19 cellular contexts compared by ENCODE assay signal in the genomic region with DNA sequence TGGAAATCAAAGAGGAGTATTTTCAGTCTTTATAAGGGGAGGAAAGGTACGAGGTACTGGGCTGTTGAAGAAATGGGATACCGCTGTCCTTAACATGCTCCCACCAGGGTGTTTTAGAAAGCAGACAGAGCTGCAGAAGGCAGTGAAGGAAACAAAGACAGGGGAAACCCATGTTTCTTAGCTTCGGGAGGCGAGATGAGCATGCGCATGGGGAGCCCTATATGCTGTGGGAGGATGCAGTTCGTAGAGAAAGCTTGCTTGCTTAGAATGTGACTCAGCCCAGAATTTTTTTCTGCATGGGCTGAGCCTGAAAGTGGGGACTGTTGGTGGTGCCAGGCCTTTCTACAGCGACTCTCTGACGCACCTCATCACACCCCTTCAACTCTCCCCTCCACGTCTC. TPM values are rescaled to one million over a fixed set of nuclear protein-coding genes. Genes with fewer than 3 reads are reported as not detected.
DNase-seq lines count a peak whose midpoint lies in the region; ATAC-seq and TF ChIP-seq lines count a peak whose summit lies in the region.
"Had no signal": no experiment of that assay in that cellular context is flagged by ENCODE, and none has a peak within 500 bp of the region (broad histone marks: within the 10 kb centered on the region; RNA-seq: fewer than 3 reads in every experiment).

No MANE protein-coding gene starts in this region.

- TF ChIP-seq EP300 in stomach (IDR thresholded peaks at IDR 0.05) (no peak), esophagus muscularis mucosa (IDR thresholded peaks at IDR 0.05) (no peak)

- no peaks in the 10 kb centered on the region for H3K36me3 ChIP-seq in stomach
- H3K36me3 ChIP-seq in esophagus muscularis mucosa: no peaks in the 10 kb centered on the region
- no peaks in the 10 kb centered on the region for H3K36me3 ChIP-seq in gastrocnemius medialis
- H3K36me3 ChIP-seq: HAP-1, ovary, SJSA1 had no signal

- peak; percentile 37 for DNase-seq in epithelial cell of esophagus (ENCODE audit: low read depth)
- DNase-seq in middle frontal gyrus (ENCODE audit: extremely low spot score, low spot score): peak; percentile 51
- no peak for DNase-seq in stomach
- no peak for DNase-seq in esophagus muscularis mucosa (ENCODE audit: extremely low spot score)
- DNase-seq in GF-D8 (lab: John Stamatoyannopoulos, UW): no peak
- no peak for DNase-seq in gastrocnemius medialis
- DNase-seq in SIG-M5 (lab: John Stamatoyannopoulos, UW): no peak
- DNase-seq: activated naive CD8-positive, alpha-beta T cell treated with anti-CD3 and anti-CD28 coated beads for 36 hours; mucosa of descending colon; NCI-H1436 treated with DMSO at 0.1 percent for 48 hours; NCI-H2227 treated with DMSO at 0.1 percent for 48 hours; ovary; PC-9; stimulated activated CD4-positive, alpha-beta T cell treated with anti-CD3 and anti-CD28 coated beads, Interleukin-4, amount 100 ng/mL, for 1 hour; substantia nigra; T-helper 17 cell had no signal

- no peak for ATAC-seq in gastrocnemius medialis
- ATAC-seq: T-helper 17 cell had no signal

- intact Hi-C loops in stomach (cut with DNase I; ENCODE audit: low total_unique reads): no loop called here
- intact Hi-C loops in esophagus muscularis mucosa (cut with DNase I): no loop called here
- intact Hi-C loops in gastrocnemius medialis (cut with DNase I; ENCODE audit: low total_unique reads): no loop called here

- TF ChIP-seq POLR2A in stomach (IDR thresholded peaks at IDR 0.05) (no peak), esophagus muscularis mucosa (IDR thresholded peaks at IDR 0.05; ENCODE audit: low read depth) (no peak), gastrocnemius medialis (IDR thresholded peaks at IDR 0.05) (no peak)

- H3K4me1 ChIP-seq in stomach: peaks cover 0 to 28% (median 14%) of the 10 kb centered on the region in 4 donors
- peaks cover 0 to 6% (median 5%) of the 10 kb centered on the region in 4 donors for H3K4me1 ChIP-seq in esophagus muscularis mucosa
- no peaks in the 10 kb centered on the region for H3K4me1 ChIP-seq in gastrocnemius medialis
- H3K4me1 ChIP-seq: HAP-1, SJSA1 had no signal

- WGBS in stomach, 5 donors: 64 to 87% (median 74%) methylated on average over 9 of the region's 9 CpGs
- 84% methylated on average over 9 of the region's 9 CpGs for WGBS in esophagus muscularis mucosa

- TF ChIP-seq CTCF in VCaP (conservative IDR thresholded peaks at IDR 0.05): no peak
- no peak for TF ChIP-seq CTCF in epithelial cell of esophagus (IDR thresholded peaks at IDR 0.05; ENCODE audit: insufficient read depth, low read depth, low read length, missing control alignments)
- no peak for TF ChIP-seq CTCF in stomach (IDR thresholded peaks at IDR 0.05)
- no peak for TF ChIP-seq CTCF in esophagus muscularis mucosa (IDR thresholded peaks at IDR 0.05)
- no peak for TF ChIP-seq CTCF in gastrocnemius medialis (IDR thresholded peaks at IDR 0.05 in 4 of 5, conservative IDR thresholded peaks at IDR 0.05 in 1 of 5)

- no peak overlapping the region for H3K4me3 ChIP-seq in epithelial cell of esophagus (ENCODE audit: low read length)
- peak overlapping the region in 3 of 4 donors; percentile 3 to 41 (median 9) for H3K4me3 ChIP-seq in stomach
- no peak overlapping the region for H3K4me3 ChIP-seq in esophagus muscularis mucosa
- H3K4me3 ChIP-seq in gastrocnemius medialis: no peak overlapping the region
- H3K4me3 ChIP-seq: HAP-1, mucosa of descending colon, ovary, PC-9, SJSA1 had no signal

- H3K9me3 ChIP-seq in stomach: no peaks in the 10 kb centered on the region
- H3K9me3 ChIP-seq in esophagus muscularis mucosa: no peaks in the 10 kb centered on the region
- H3K9me3 ChIP-seq in gastrocnemius medialis: no peaks in the 10 kb centered on the region
- H3K9me3 ChIP-seq: HAP-1, mucosa of descending colon, ovary, SJSA1 had no signal

- H3K27me3 ChIP-seq in stomach: no peaks in the 10 kb centered on the region
- no peaks in the 10 kb centered on the region for H3K27me3 ChIP-seq in esophagus muscularis mucosa
- no peaks in the 10 kb centered on the region for H3K27me3 ChIP-seq in gastrocnemius medialis
- H3K27me3 ChIP-seq: ovary had no signal

- in situ Hi-C loops in gastrocnemius medialis (cut with MboI; ENCODE audit: low sequenced_read_pairs in 4 of 4): no loop called here

- H3K27ac ChIP-seq in VCaP (peak overlapping the region; percentile 81), stomach (peak overlapping the region; percentile 6 to 83 (median 30)), esophagus muscularis mucosa (replicated peaks in 1 of 4) (no peak overlapping the region), gastrocnemius medialis (no peak overlapping the region)
- H3K27ac ChIP-seq: ovary, PC-9, SJSA1 had no signal

RNA-seq across cellular contexts. Expression of a gene that starts 28.8 kb away (rescaled TPM):
- 10 to 100 TPM; 28.4 to 75.5 (median 54.3) TPM for total RNA-seq in stomach
- 100 to 1,000 TPM in 1 of 3 donors, 10 to 100 TPM in 2; 55.7 to 108 (median 76.5) TPM for polyA plus RNA-seq in stomach
- total RNA-seq in esophagus muscularis mucosa: 10 to 100 TPM; 39.8 to 64.4 (median 55.0) TPM
- total RNA-seq in gastrocnemius medialis: 10 to 100 TPM; 21.5 to 36.6 (median 30.6) TPM

Comparison
In these comparisons a context has a peak if more than half of its experiments do, and no peak if none do; other contexts are left out.
1. H3K27ac ChIP-seq: peak in VCaP (single experiment) and stomach (5 of 5); none in esophagus muscularis mucosa (0 of 4) and gastrocnemius medialis (0 of 4).
2. DNase-seq: peak in epithelial cell of esophagus (single experiment) and middle frontal gyrus (single experiment); none in stomach (single experiment), esophagus muscularis mucosa (single experiment), GF-D8 (single experiment), gastrocnemius medialis (0 of 2) and SIG-M5 (single experiment).
3. H3K4me3 ChIP-seq: peak in stomach (3 of 4); none in epithelial cell of esophagus (single experiment), esophagus muscularis mucosa (0 of 4) and gastrocnemius medialis (0 of 4).